In genomic region chr2:85733121-85733960, GRCh38 we compare ENCODE assay signal across 21 cellular contexts. TPM values are rescaled to one million over a fixed set of nuclear protein-coding genes. Genes with fewer than 3 reads are reported as not detected.
DNase-seq lines count a peak whose midpoint lies in the region; ATAC-seq and TF ChIP-seq lines count a peak whose summit lies in the region.
"Had no signal": no experiment of that assay in that cellular context is flagged by ENCODE, and none has a peak within 500 bp of the region (broad histone marks: within the 10 kb centered on the region; RNA-seq: fewer than 3 reads in every experiment).

No MANE protein-coding gene starts in this region.

- H3K27me3 ChIP-seq in left ventricle myocardium inferior (ENCODE audit: low read depth) = no peaks in the 10 kb centered on the region

- DNase-seq in left ventricle myocardium inferior = no peak
- no peak for DNase-seq in left cardiac atrium
- peak; percentile 54 for DNase-seq in NCI-H82 treated with DMSO at 0.1 percent for 48 hours (lab: John Stamatoyannopoulos, UW; ENCODE audit: unreplicated experiment)
- DNase-seq in fibroblast of villous mesenchyme (ENCODE audit: low read depth) = peak; percentile 41
- no peak for DNase-seq in activated CD4-positive, alpha-beta T cell treated with anti-CD3 and anti-CD28 coated beads for 4 hours
- no peak for DNase-seq in NCI-H2029 treated with DMSO at 0.1 percent for 48 hours (lab: John Stamatoyannopoulos, UW)
- DNase-seq in SW 1271 (lab: John Stamatoyannopoulos, UW) = no peak
- DNase-seq: activated CD4-positive, alpha-beta memory T cell treated with anti-CD3 and anti-CD28 coated beads for 36 hours; activated naive CD8-positive, alpha-beta T cell treated with anti-CD3 and anti-CD28 coated beads, Interleukin-2, amount 10 ng/mL, durations not matched to agents 7 days and 5 days; activated T-cell treated with anti-CD3 and anti-CD28 coated beads, Interleukin-2, amount 50 U/mL, for 48 hours; CD8-positive, alpha-beta T cell; effector memory CD8-positive, alpha-beta T cell; GOT3; NCI-H1436 treated with DMSO at 0.1 percent for 48 hours; NCI-H526; stimulated activated CD4-positive, alpha-beta T cell treated with anti-CD3 and anti-CD28 coated beads, Interleukin-12 subunit alpha, Interleukin-12 subunit beta, amount 100 ng/mL, for 4 hours had no signal

- no peaks in the 10 kb centered on the region for H3K9me3 ChIP-seq in left ventricle myocardium inferior (replicated peaks)

- intact Hi-C loops in left ventricle myocardium inferior (cut with micrococcal nuclease) (no loop called here), left cardiac atrium (cut with DNase I) (no loop called here)

- peak overlapping the region; percentile 57 for H3K27ac ChIP-seq in left ventricle myocardium inferior (replicated peaks)
- H3K27ac ChIP-seq in temporal lobe (ENCODE audit: low read depth, low read length) = peak overlapping the region; percentile 5

- peaks cover 61% of the 10 kb centered on the region for H3K4me1 ChIP-seq in left ventricle myocardium inferior

- no peak overlapping the region for H3K4me3 ChIP-seq in left ventricle myocardium inferior
- H3K4me3 ChIP-seq in fibroblast of villous mesenchyme (ENCODE audit: low read depth, low read length) = no peak overlapping the region

- no peaks in the 10 kb centered on the region for H3K36me3 ChIP-seq in left ventricle myocardium inferior

- TF ChIP-seq CTCF in left ventricle myocardium inferior (IDR thresholded peaks at IDR 0.05; ENCODE audit: borderline replicate concordance) = no peak
- TF ChIP-seq CTCF in fibroblast of villous mesenchyme (IDR thresholded peaks at IDR 0.05; ENCODE audit: insufficient read depth, low read depth, low read length) = no peak

- ATAC-seq in left cardiac atrium = no peak
- ATAC-seq: CD8-positive, alpha-beta T cell; effector memory CD8-positive, alpha-beta T cell; stimulated activated memory B cell treated with anti-CD40 and anti-IgM and Interleukin-4, amounts not matched to agents 10 μg/mL and 1 μg/mL and 100 μg/mL, for 72 hours had no signal

RNA-seq across cellular contexts. Expression of gene ATOH8, which starts 20.4 kb away (rescaled TPM):
- total RNA-seq in left ventricle myocardium inferior (23.3 TPM), left cardiac atrium (10 to 100 TPM; 23.4 to 29.1 TPM), fibroblast of villous mesenchyme (6.8 and 9.1 TPM in 2 replicates), temporal lobe (1.7 TPM)
- total RNA-seq: activated CD4-positive, alpha-beta memory T cell treated with anti-CD3 and anti-CD28 coated beads for 36 hours; activated naive CD8-positive, alpha-beta T cell treated with anti-CD3 and anti-CD28 coated beads, Interleukin-2, amount 10 ng/mL, durations not matched to agents 7 days and 5 days had no signal

RNA-seq across cellular contexts. Expression of gene GNLY, which starts 39.2 kb away (rescaled TPM):
- total RNA-seq in left ventricle myocardium inferior (1.5 TPM), left cardiac atrium (1 to 10 TPM in 1 of 2 donors, under 1 TPM in 1; 0.52 to 2.8 TPM), fibroblast of villous mesenchyme (not detected in 2 replicates), temporal lobe (not detected)
- total RNA-seq: bronchial epithelial cell, osteocyte, urinary bladder had no signal

Comparison
In these comparisons a context has a peak if more than half of its experiments do, and no peak if none do; other contexts are left out.
1. DNase-seq: peak in NCI-H82 treated with DMSO at 0.1 percent for 48 hours (single experiment) and fibroblast of villous mesenchyme (single experiment); none in left ventricle myocardium inferior (single experiment), left cardiac atrium (single experiment), activated CD4-positive, alpha-beta T cell treated with anti-CD3 and anti-CD28 coated beads for 4 hours (0 of 2), NCI-H2029 treated with DMSO at 0.1 percent for 48 hours (single experiment) and SW 1271 (0 of 2).